ENCODE assay signal across 8 cellular contexts in the genomic region with DNA sequence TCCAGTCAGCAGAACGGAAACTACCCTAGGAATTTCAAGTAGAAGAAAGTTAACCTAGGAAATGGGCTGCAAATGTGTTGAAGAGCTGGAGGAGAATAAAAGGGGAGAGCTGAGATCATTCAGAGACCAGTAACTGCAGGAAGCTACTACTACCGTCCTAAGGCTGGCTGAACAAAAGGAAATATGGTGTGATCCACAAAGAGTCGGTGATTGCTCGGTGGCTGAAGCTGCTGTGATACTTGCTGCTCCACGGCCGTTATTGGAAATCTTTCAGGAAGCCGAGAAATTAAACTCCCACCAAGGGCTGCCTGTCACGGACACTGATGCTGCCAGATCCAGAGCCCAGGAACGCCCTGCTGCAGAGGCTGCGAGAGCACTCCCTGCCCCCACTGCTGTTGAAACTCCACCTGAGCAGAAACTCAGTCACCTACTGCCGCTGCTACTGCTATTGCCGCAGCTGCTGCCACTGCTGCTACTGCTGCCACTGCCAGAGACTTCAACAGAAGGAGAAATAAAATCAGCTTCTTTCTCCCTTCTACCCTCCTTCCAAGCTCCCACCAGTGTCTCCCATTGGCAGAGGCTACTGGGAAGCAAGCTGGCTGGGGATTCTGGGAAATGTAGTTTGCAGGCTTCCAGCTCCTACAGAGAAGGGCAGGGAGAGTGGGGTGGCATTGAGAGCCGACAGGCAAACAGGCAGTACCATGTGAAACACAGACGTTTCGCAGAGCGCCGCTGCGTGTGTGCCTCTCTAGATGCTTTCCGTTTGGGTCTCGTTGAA.
A peak's percentile ranks its signal among the peaks of the same experiment; 100 is the strongest.
DNase-seq lines count a peak whose midpoint lies in the region; ATAC-seq and TF ChIP-seq lines count a peak whose summit lies in the region.

No MANE protein-coding gene starts in this region.

- in situ Hi-C loops in brain microvascular endothelial cell (cut with HindIII; ENCODE audit: low pct_ligation_motif_present, low sequenced_read_pairs): no loop called here

- no peak overlapping the region for H3K27ac ChIP-seq in brain microvascular endothelial cell

- peak; percentile 27 for DNase-seq in GM04503 (ENCODE audit: low read depth)
- peak; percentile 73 for DNase-seq in NCI-H1436 (lab: John Stamatoyannopoulos, UW)
- DNase-seq in T-helper 2 cell: peak in 4 of 5 experiments; percentile 8 to 82 (median 14)
- DNase-seq in brain microvascular endothelial cell: peak; percentile 75
- peak; percentile 76 for DNase-seq in iPS DF 19.7 (ENCODE audit: low read depth, low spot score)
- DNase-seq in renal cortical epithelial cell (ENCODE audit: low read depth): peak; percentile 72

- ATAC-seq in HG02571 (IDR thresholded peaks at IDR 0.05; ENCODE audit: unreplicated experiment): peak; percentile 38
- ATAC-seq in HG02970 (IDR thresholded peaks at IDR 0.05; ENCODE audit: low FRiP score, unreplicated experiment): no peak

- H3K27me3 ChIP-seq in brain microvascular endothelial cell (replicated peaks): no peaks in the 10 kb centered on the region

- H3K4me3 ChIP-seq in brain microvascular endothelial cell (ENCODE audit: low read depth, low read length): peak overlapping the region; percentile 78

- TF ChIP-seq CTCF in brain microvascular endothelial cell (IDR thresholded peaks at IDR 0.05; ENCODE audit: low read depth, low read length, missing control alignments): no peak

- H3K36me3 ChIP-seq in brain microvascular endothelial cell (replicated peaks): no peaks in the 10 kb centered on the region

Comparison
In these comparisons a context has a peak if more than half of its experiments do, and no peak if none do; other contexts are left out.
1. DNase-seq: peak in every context shown above with its lines; median percentile 76 in iPS DF 19.7; 75 in brain microvascular endothelial cell; 73 in NCI-H1436; 72 in renal cortical epithelial cell; 27 in GM04503; 14 in T-helper 2 cell.